17 cellular contexts compared by ENCODE assay signal in genomic region chr3:66317750-66318366, GRCh38.
"Had no signal": no experiment of that assay in that cellular context is flagged by ENCODE, and none has a peak within 500 bp of the region (broad histone marks: within the 10 kb centered on the region; RNA-seq: fewer than 3 reads in every experiment).

No MANE protein-coding gene starts in this region.

- DNase-seq: activated CD4-positive, alpha-beta T cell treated with anti-CD3 and anti-CD28 coated beads for 1 hour; activated CD4-positive, alpha-beta T cell treated with anti-CD3 and anti-CD28 coated beads, Interleukin-2, amount 50 U/mL, for 1 hour; activated CD8-positive, alpha-beta T cell treated with anti-CD3 and anti-CD28 coated beads, Interleukin-2, amount 10 ng/mL, durations not matched to agents 7 days and 5 days; activated T-cell treated with anti-CD3 and anti-CD28 coated beads, Interleukin-2, amount 50 U/mL, for 24 hours; immature natural killer cell; kidney glomerular epithelial cell; left lung; mammary epithelial cell; spleen; stimulated activated CD4-positive, alpha-beta T cell treated with anti-CD3 and anti-CD28 coated beads, Interleukin-4, amount 100 ng/mL, for 1 hour; stimulated activated naive CD4-positive, alpha-beta T cell; T-cell; upper lobe of left lung had no signal

- H3K27me3 ChIP-seq: gastroesophageal sphincter, left lung, spleen, upper lobe of left lung had no signal

- H3K4me1 ChIP-seq: gastroesophageal sphincter, left lung, upper lobe of left lung had no signal

- H3K27ac ChIP-seq: epithelial cell of prostate, gastroesophageal sphincter, left lung, spleen, upper lobe of left lung had no signal

- H3K36me3 ChIP-seq: gastroesophageal sphincter, left lung, spleen, upper lobe of left lung had no signal

- H3K9me3 ChIP-seq: left lung, upper lobe of left lung had no signal

- H3K4me3 ChIP-seq: gastroesophageal sphincter, left lung, spleen, upper lobe of left lung had no signal

- ATAC-seq: activated CD8-positive, alpha-beta T cell treated with anti-CD3 and anti-CD28 coated beads, Interleukin-2, amount 10 ng/mL, durations not matched to agents 7 days and 5 days; activated naive CD4-positive, alpha-beta T cell treated with anti-CD3 and anti-CD28 coated beads, Interleukin-2, amount 50 U/mL, for 72 hours; activated T-helper 17 cell treated with anti-CD3 and anti-CD28 coated beads, Interleukin-2, amount 50 U/mL, for 72 hours; gastroesophageal sphincter; left lung; T-cell had no signal
